Comparison of ENCODE assay signal across 25 cellular contexts in genomic region chr5:861442-862366, GRCh38. TPM values are rescaled to one million over a fixed set of nuclear protein-coding genes. Genes with fewer than 3 reads are reported as not detected.
DNase-seq lines count a peak whose midpoint lies in the region; ATAC-seq and TF ChIP-seq lines count a peak whose summit lies in the region.
"Had no signal": no experiment of that assay in that cellular context is flagged by ENCODE, and none has a peak within 500 bp of the region (broad histone marks: within the 10 kb centered on the region; RNA-seq: fewer than 3 reads in every experiment).

No MANE protein-coding gene starts in this region.

- no peaks in the 10 kb centered on the region for H3K79me2 ChIP-seq in DND-41 (ENCODE audit: insufficient read depth, low read length)

- in situ Hi-C loops in Panc1 (cut with HindIII; ENCODE audit: low pct_unique_long_range_greater_than_20kb, low sequenced_read_pairs): no loop called here

- H3K4me3 ChIP-seq in DND-41 (ENCODE audit: low read depth in 1 of 2, low read length in 2 of 2) (no peak overlapping the region), Panc1 (ENCODE audit: low read depth in 2 of 2, low read length in 2 of 2) (no peak overlapping the region)
- H3K4me3 ChIP-seq: body of pancreas, GM23248, SK-N-MC, upper lobe of left lung had no signal

- H4K20me1 ChIP-seq in DND-41 (ENCODE audit: insufficient read depth, low read length): peaks cover 48% of the 10 kb centered on the region

- TF ChIP-seq CTCF in DND-41 (IDR thresholded peaks at IDR 0.05; ENCODE audit: borderline replicate concordance, extremely low read depth, low read length, poor library complexity, severe bottlenecking) (no peak), Panc1 (IDR thresholded peaks at IDR 0.05) (no peak)

- ATAC-seq in DND-41 (ENCODE audit: insufficient read depth, low read depth) (peak; percentile 38), Panc1 (peak; percentile 33), esophagus mucosa (peak; percentile 45), GM21529 (IDR thresholded peaks at IDR 0.05; ENCODE audit: unreplicated experiment) (no peak)
- ATAC-seq: activated T-helper 17 cell treated with anti-CD3 and anti-CD28 coated beads, Interleukin-2, amount 50 U/mL, for 72 hours; body of pancreas; left lobe of liver had no signal

- H3K4me1 ChIP-seq in DND-41 (ENCODE audit: insufficient read depth, low read length) (no peaks in the 10 kb centered on the region), Panc1 (ENCODE audit: control insufficient read depth, insufficient read depth, low read length) (no peaks in the 10 kb centered on the region)
- H3K4me1 ChIP-seq: upper lobe of left lung had no signal

- H3K27ac ChIP-seq in DND-41 (ENCODE audit: low read length): no peak overlapping the region
- H3K27ac ChIP-seq in Panc1 (ENCODE audit: low read length): no peak overlapping the region
- H3K27ac ChIP-seq: 22Rv1, body of pancreas, GM23248, SK-N-MC, upper lobe of left lung had no signal

- H3K9me3 ChIP-seq in DND-41 (ENCODE audit: insufficient read depth, low read length, severe bottlenecking): no peaks in the 10 kb centered on the region
- H3K9me3 ChIP-seq in Panc1 (ENCODE audit: control insufficient read depth, insufficient read depth, low read depth, low read length): no peaks in the 10 kb centered on the region
- H3K9me3 ChIP-seq: body of pancreas, upper lobe of left lung had no signal

- no TSS peak for BruUV-seq in Panc1 (replicated peaks; lab: Mats Ljungman, UMichigan)

- CTCF ChIA-PET in Panc1 (lab: Charles Lee): no interaction called here

- H3K36me3 ChIP-seq in DND-41 (ENCODE audit: insufficient read depth, low read length) (peaks cover 50% of the 10 kb centered on the region), Panc1 (ENCODE audit: control insufficient read depth, insufficient read depth, low read length) (no peaks in the 10 kb centered on the region)

- intact Hi-C loops in Panc1 (cut with micrococcal nuclease; ENCODE audit: unreplicated experiment): no loop called here

- H2AFZ ChIP-seq in DND-41 (ENCODE audit: low read depth, low read length): no peak overlapping the region
- H2AFZ ChIP-seq: GM23248 had no signal

- POLR2A ChIA-PET in Panc1 (lab: Charles Lee): no interaction called here

- no peak overlapping the region for H3K9ac ChIP-seq in DND-41 (ENCODE audit: low read depth, low read length)
- H3K9ac ChIP-seq: GM23248 had no signal

- H3K27me3 ChIP-seq in DND-41 (ENCODE audit: insufficient read depth, low read length, poor library complexity) (no peaks in the 10 kb centered on the region), Panc1 (ENCODE audit: control insufficient read depth, insufficient read depth, low read length) (no peaks in the 10 kb centered on the region)
- H3K27me3 ChIP-seq: body of pancreas, upper lobe of left lung had no signal

- H3K4me2 ChIP-seq in DND-41 (ENCODE audit: insufficient read depth, low read length): no peak overlapping the region

- DNase-seq in DMS 273 (lab: John Stamatoyannopoulos, UW; ENCODE audit: unreplicated experiment): peak; percentile 61
- DNase-seq in DMS 273 treated with DMSO at 0.1 percent for 48 hours (lab: John Stamatoyannopoulos, UW): no peak
- DNase-seq in DND-41: no peak
- DNase-seq in Panc1 (ENCODE audit: low read depth, low spot score): no peak
- no peak for DNase-seq in activated naive CD4-positive, alpha-beta T cell treated with Interleukin-2 at 50 U/mL for 16 hours
- no peak for DNase-seq in activated gamma-delta T cell treated with Interleukin-2 at 50 U/mL for 16 hours
- DNase-seq: body of pancreas; CD8-positive, alpha-beta memory T cell; effector CD4-positive, alpha-beta T cell; GF-D8; GM23248; Kasumi-1; naive B cell; NCI-H1105; NCI-H2081; NCI-H345; occipital lobe; substantia nigra had no signal

RNA-seq across cellular contexts. Expression of gene ZDHHC11, which starts 10.9 kb away (rescaled TPM):
- 3.0 TPM for total RNA-seq in Panc1 (2021; ENCODE audit: unreplicated experiment)
- 2.4 TPM for polyA plus RNA-seq in Panc1 (2012; ENCODE audit: insufficient read length)
- total RNA-seq in esophagus mucosa: 11.2 TPM
- polyA plus RNA-seq: CD8-positive, alpha-beta memory T cell had no signal

RNA-seq across cellular contexts. Expression of gene BRD9, which starts 30.9 kb away (rescaled TPM):
- 64.3 TPM for total RNA-seq in Panc1 (2021; ENCODE audit: unreplicated experiment)
- polyA plus RNA-seq in Panc1 (2012; ENCODE audit: insufficient read length): 61.7 TPM
- total RNA-seq in esophagus mucosa: 21.2 TPM

RNA-seq across cellular contexts. Expression of gene TRIP13, which starts 31.0 kb away (rescaled TPM):
- 45.9 TPM for total RNA-seq in Panc1 (2021; ENCODE audit: unreplicated experiment)
- polyA plus RNA-seq in Panc1 (2012; ENCODE audit: insufficient read length): 22.9 TPM
- total RNA-seq in esophagus mucosa: 12.5 TPM
